18 cellular contexts compared by ENCODE assay signal in the genomic region with DNA sequence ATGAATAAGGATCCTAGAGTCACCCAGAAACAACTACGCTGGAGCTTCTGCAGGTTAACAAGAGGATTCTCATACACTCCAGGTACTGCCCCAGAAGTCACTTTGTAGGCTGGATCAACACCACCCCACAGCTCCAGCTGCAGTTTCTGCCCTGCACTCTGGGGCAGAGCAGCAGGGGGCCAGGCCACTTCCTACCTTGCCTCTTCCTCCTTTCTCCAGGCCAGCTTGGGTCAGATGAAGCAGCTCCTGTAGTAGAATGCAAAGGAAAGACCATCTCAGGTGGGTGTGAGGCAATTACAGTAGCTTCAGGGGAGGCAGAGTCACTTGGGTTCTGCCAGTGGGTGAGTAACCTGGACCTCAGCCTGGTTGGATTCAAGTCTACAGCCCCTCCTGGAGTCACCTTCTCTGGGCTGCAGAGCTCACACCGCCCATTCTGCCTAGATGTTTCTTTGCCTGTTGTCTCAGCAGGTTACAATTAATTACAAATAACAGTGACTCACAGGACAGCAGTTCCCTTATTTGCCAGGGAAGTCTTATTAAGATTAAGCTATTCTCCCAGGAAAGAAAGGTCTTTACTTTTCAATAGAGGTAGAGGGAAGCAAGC. TPM values are rescaled to one million over a fixed set of nuclear protein-coding genes. Genes with fewer than 3 reads are reported as not detected.
A peak's percentile ranks its signal among the peaks of the same experiment; 100 is the strongest.
DNase-seq lines count a peak whose midpoint lies in the region; ATAC-seq and TF ChIP-seq lines count a peak whose summit lies in the region.
"Had no signal": no experiment of that assay in that cellular context is flagged by ENCODE, and none has a peak within 500 bp of the region (broad histone marks: within the 10 kb centered on the region; RNA-seq: fewer than 3 reads in every experiment).

No MANE protein-coding gene starts in this region.

- TF ChIP-seq CTCF in GM12864 (IDR thresholded peaks at IDR 0.05; ENCODE audit: low read depth, low read length, missing control alignments) (peak; percentile 10), HFFc6 (IDR thresholded peaks at IDR 0.05) (no peak), RWPE2 (IDR thresholded peaks at IDR 0.05; ENCODE audit: poor library complexity, severe bottlenecking) (no peak)

- no peak overlapping the region for H3K27ac Mint-ChIP-seq in HFFc6
- H3K27ac Mint-ChIP-seq: activated naive CD4-positive, alpha-beta T cell treated with anti-CD3 and anti-CD28 coated beads for 36 hours; stimulated activated naive CD8-positive, alpha-beta T cell treated with anti-CD3 and anti-CD28 coated beads, Interleukin-15, Interleukin-2, amounts not matched to agents 100 ng/mL and 50 ng/mL, for 24 hours; T-cell had no signal

- peaks cover 69% of the 10 kb centered on the region for H3K4me1 Mint-ChIP-seq in HFFc6 (ENCODE audit: low read depth)

- H3K36me3 Mint-ChIP-seq in HFFc6 (ENCODE audit: low read depth): peaks cover 6% of the 10 kb centered on the region; the same call in 1 of the 2 replicates
- H3K36me3 Mint-ChIP-seq: CD14-positive monocyte, naive B cell, T-cell had no signal

- CTCF ChIA-PET in HEK293T (lab: Yijun Ruan, JAX): interaction anchor here (0.6 to 1.4 kb wide), 3 partner anchors 12 to 24 kb away, joined by 3 to 7 read pairs (median 4); a partner anchor contains a TSS

- H3K4me3 Mint-ChIP-seq in HFFc6: no peak overlapping the region
- H3K4me3 Mint-ChIP-seq: activated naive CD4-positive, alpha-beta T cell treated with anti-CD3 and anti-CD28 coated beads for 36 hours; CD14-positive monocyte; stimulated activated naive CD8-positive, alpha-beta T cell treated with anti-CD3 and anti-CD28 coated beads, Interleukin-15, Interleukin-2, amounts not matched to agents 100 ng/mL and 50 ng/mL, for 24 hours; T-cell had no signal

- no peaks in the 10 kb centered on the region for H3K9me3 ChIP-seq in RWPE2 (ENCODE audit: severe bottlenecking)
- H3K9me3 ChIP-seq: spleen had no signal

- H3K4me1 ChIP-seq in RWPE2 (ENCODE audit: insufficient read depth, poor library complexity, severe bottlenecking): peaks cover 37% of the 10 kb centered on the region

- H3K27ac ChIP-seq in RWPE2 (ENCODE audit: poor library complexity, severe bottlenecking): peak overlapping the region; percentile 12

- POLR2A ChIA-PET in HEK293T (lab: Yijun Ruan, JAX): no interaction called here

- TF ChIP-seq POLR2A in erythroblast (IDR thresholded peaks at IDR 0.05; ENCODE audit: low read length): no peak

- DNase-seq in GM12864 (ENCODE audit: low read depth) (no peak), HFFc6 (peak; percentile 26), RWPE2 (ENCODE audit: low spot score) (no peak), kidney tubule cell (ENCODE audit: low spot score) (peak; percentile 48), inferior parietal cortex (ENCODE audit: extremely low spot score) (no peak), HEK293T (ENCODE audit: extremely low spot score) (no peak), NCI-H1417 (lab: John Stamatoyannopoulos, UW) (no peak), erythroblast (lab: John Stamatoyannopoulos, UW) (no peak)
- DNase-seq: activated naive CD4-positive, alpha-beta T cell treated with anti-CD3 and anti-CD28 coated beads for 36 hours; effector CD4-positive, alpha-beta T cell; naive B cell; NCI-H1694; NCI-H524 treated with DMSO at 0.1 percent for 48 hours; RPMI8226; spleen; T-cell had no signal

- no peak overlapping the region for H3K4me3 ChIP-seq in GM12864 (ENCODE audit: low read depth, low read length)
- no peak overlapping the region for H3K4me3 ChIP-seq in RWPE2 (ENCODE audit: severe bottlenecking)
- H3K4me3 ChIP-seq: spleen had no signal

- ATAC-seq in RWPE2 (ENCODE audit: low read depth): no peak
- ATAC-seq: T-cell had no signal

- 0 out of 2 replicates have a peak, but pooled peaks cover 4% of the 10 kb centered on the region for H3K9me3 Mint-ChIP-seq in HFFc6
- H3K9me3 Mint-ChIP-seq: activated naive CD4-positive, alpha-beta T cell treated with anti-CD3 and anti-CD28 coated beads for 36 hours; naive B cell; stimulated activated naive CD8-positive, alpha-beta T cell treated with anti-CD3 and anti-CD28 coated beads, Interleukin-15, Interleukin-2, amounts not matched to agents 100 ng/mL and 50 ng/mL, for 24 hours; T-cell had no signal

- no peaks in the 10 kb centered on the region for H3K27me3 Mint-ChIP-seq in HFFc6 (ENCODE audit: insufficient read depth)
- H3K27me3 Mint-ChIP-seq: naive B cell; stimulated activated naive CD8-positive, alpha-beta T cell treated with anti-CD3 and anti-CD28 coated beads, Interleukin-15, Interleukin-2, amounts not matched to agents 100 ng/mL and 50 ng/mL, for 24 hours; T-cell had no signal

- peaks cover 3% of the 10 kb centered on the region for H3K36me3 ChIP-seq in RWPE2 (ENCODE audit: low read depth)
- H3K36me3 ChIP-seq: spleen had no signal

- H3K27me3 ChIP-seq in RWPE2 (ENCODE audit: insufficient read depth, poor library complexity, severe bottlenecking): no peaks in the 10 kb centered on the region
- H3K27me3 ChIP-seq: spleen had no signal

TF ChIP-seq in HEK293T, 16 proteins besides CTCF, POLR2A, EP300 and RAD21:
- TF ChIP-seq SUZ12 (IDR thresholded peaks at IDR 0.05) (no peak), TARDBP (IDR thresholded peaks at IDR 0.05) (no peak), CTBP1 (IDR thresholded peaks at IDR 0.05; ENCODE audit: borderline replicate concordance) (no peak), FOXA1 (IDR thresholded peaks at IDR 0.05) (no peak), HDGF (IDR thresholded peaks at IDR 0.05; ENCODE audit: borderline replicate concordance) (no peak), ZNF384 (IDR thresholded peaks at IDR 0.05) (no peak)

RNA-seq across cellular contexts. Expression of a gene that starts 24.4 kb away (rescaled TPM):
- 10 to 100 TPM; 24.4 to 55.1 (median 26.2) TPM for total RNA-seq in HFFc6 (2021; fragmentation: NEBNext Ultra II Directional; extraction: Animal tissue kit (Norgen Biotek cat#: 25700))

Comparison
In these comparisons a context has a peak if more than half of its experiments do, and no peak if none do; other contexts are left out.
1. DNase-seq: peak in HFFc6 (single experiment) and kidney tubule cell (single experiment); none in GM12864 (single experiment), RWPE2 (single experiment), inferior parietal cortex (single experiment), HEK293T (single experiment), NCI-H1417 (0 of 3) and erythroblast (0 of 2).